ENCODE assay signal across 24 cellular contexts in genomic region chr3:193515884-193516438, GRCh38. TPM values are rescaled to one million over a fixed set of nuclear protein-coding genes. Genes with fewer than 3 reads are reported as not detected.
"Had no signal": no experiment of that assay in that cellular context is flagged by ENCODE, and none has a peak within 500 bp of the region (broad histone marks: within the 10 kb centered on the region; RNA-seq: fewer than 3 reads in every experiment).

No MANE protein-coding gene starts in this region.

- H3K27me3 ChIP-seq: pancreas, right atrium auricular region, right lobe of liver, testis, tibial artery, upper lobe of right lung had no signal

- H3K4me3 Mint-ChIP-seq: mesothelial cell of epicardium; naive thymus-derived CD4-positive, alpha-beta T cell; natural killer cell treated with Interleukin-12 subunit alpha and Interleukin-12 subunit beta and Interleukin-15 and Interleukin-18, amount 100 ng/mL, for 72 hours; stimulated activated memory B cell treated with anti-CD40 and anti-IgM and Interleukin-4, amounts not matched to agents 10 μg/mL and 1 μg/mL and 100 μg/mL, for 72 hours; stimulated activated naive CD8-positive, alpha-beta T cell treated with anti-CD3 and anti-CD28 coated beads, Interleukin-15, amount 100 ng/mL, for 72 hours had no signal

- H3K4me1 ChIP-seq: heart right ventricle, left ventricle myocardium inferior, right atrium auricular region, right lobe of liver, testis, tibial artery, upper lobe of right lung had no signal

- H3K9me3 Mint-ChIP-seq: mesothelial cell of epicardium; natural killer cell treated with Interleukin-12 subunit alpha and Interleukin-12 subunit beta and Interleukin-15 and Interleukin-18, amount 100 ng/mL, for 72 hours; stimulated activated memory B cell treated with anti-CD40 and anti-IgM and Interleukin-4, amounts not matched to agents 10 μg/mL and 1 μg/mL and 100 μg/mL, for 72 hours; stimulated activated naive CD8-positive, alpha-beta T cell treated with anti-CD3 and anti-CD28 coated beads, Interleukin-15, amount 100 ng/mL, for 72 hours had no signal

- H3K27me3 Mint-ChIP-seq: stimulated activated naive CD8-positive, alpha-beta T cell treated with anti-CD3 and anti-CD28 coated beads, Interleukin-15, amount 100 ng/mL, for 72 hours had no signal

- H3K27ac ChIP-seq: heart right ventricle, left ventricle myocardium inferior, pancreas, right atrium auricular region, right lobe of liver, testis, tibial artery, upper lobe of right lung had no signal

- DNase-seq: heart right ventricle; hippocampal formation; kidney; left ventricle myocardium inferior; mesendoderm; naive thymus-derived CD4-positive, alpha-beta T cell; pancreas; right lobe of liver; stimulated activated CD4-positive, alpha-beta T cell treated with anti-CD3 and anti-CD28 coated beads, Interleukin-1b, Interleukin-23, amount 100 ng/mL, for 48 hours; stimulated activated CD4-positive, alpha-beta T cell treated with anti-CD3 and anti-CD28 coated beads, Interleukin-2, amount 100 ng/mL, for 48 hours; stimulated activated CD4-positive, alpha-beta T cell treated with anti-CD3 and anti-CD28 coated beads, Interleukin-4, amount 100 ng/mL, for 4 hours; stimulated activated CD8-positive, alpha-beta memory T cell treated with anti-CD3 and anti-CD28 coated beads, Interleukin-4, amount 100 ng/mL, for 48 hours; stimulated activated naive CD4-positive, alpha-beta T cell treated with Interleukin-2 at 50 U/mL for 16 hours; stimulated activated naive CD8-positive, alpha-beta T cell treated with anti-CD3 and anti-CD28 coated beads, Interleukin-15, amount 100 ng/mL, for 72 hours; testis; tibial artery; trophoblast cell; upper lobe of right lung had no signal

- H3K4me3 ChIP-seq: heart right ventricle, left ventricle myocardium inferior, lung, pancreas, right atrium auricular region, right lobe of liver, smooth muscle cell, testis, tibial artery, upper lobe of right lung had no signal

- H3K27ac Mint-ChIP-seq: mesothelial cell of epicardium; naive thymus-derived CD4-positive, alpha-beta T cell; natural killer cell treated with Interleukin-12 subunit alpha and Interleukin-12 subunit beta and Interleukin-15 and Interleukin-18, amount 100 ng/mL, for 72 hours; stimulated activated memory B cell treated with anti-CD40 and anti-IgM and Interleukin-4, amounts not matched to agents 10 μg/mL and 1 μg/mL and 100 μg/mL, for 72 hours; stimulated activated naive CD8-positive, alpha-beta T cell treated with anti-CD3 and anti-CD28 coated beads, Interleukin-15, amount 100 ng/mL, for 72 hours had no signal

- H3K36me3 Mint-ChIP-seq: mesothelial cell of epicardium; natural killer cell treated with Interleukin-12 subunit alpha and Interleukin-12 subunit beta and Interleukin-15 and Interleukin-18, amount 100 ng/mL, for 72 hours; stimulated activated memory B cell treated with anti-CD40 and anti-IgM and Interleukin-4, amounts not matched to agents 10 μg/mL and 1 μg/mL and 100 μg/mL, for 72 hours had no signal

- H3K4me2 ChIP-seq: smooth muscle cell had no signal

- H3K36me3 ChIP-seq: heart right ventricle, left ventricle myocardium inferior, pancreas, right atrium auricular region, right lobe of liver, tibial artery, upper lobe of right lung had no signal

- ATAC-seq: heart right ventricle; naive thymus-derived CD4-positive, alpha-beta T cell; natural killer cell treated with Interleukin-12 subunit alpha and Interleukin-12 subunit beta and Interleukin-15 and Interleukin-18, amount 100 ng/mL, for 72 hours; right lobe of liver; stimulated activated memory B cell treated with anti-CD40 and anti-IgM and Interleukin-4, amounts not matched to agents 10 μg/mL and 1 μg/mL and 100 μg/mL, for 72 hours; stimulated activated naive CD8-positive, alpha-beta T cell treated with anti-CD3 and anti-CD28 coated beads, Interleukin-15, amount 100 ng/mL, for 72 hours; upper lobe of right lung had no signal

- H3K9me3 ChIP-seq: heart right ventricle, left ventricle myocardium inferior, pancreas, right atrium auricular region, right lobe of liver, testis, tibial artery, upper lobe of right lung had no signal

- H3K4me1 Mint-ChIP-seq: mesothelial cell of epicardium; naive thymus-derived CD4-positive, alpha-beta T cell; stimulated activated memory B cell treated with anti-CD40 and anti-IgM and Interleukin-4, amounts not matched to agents 10 μg/mL and 1 μg/mL and 100 μg/mL, for 72 hours; stimulated activated naive CD8-positive, alpha-beta T cell treated with anti-CD3 and anti-CD28 coated beads, Interleukin-15, amount 100 ng/mL, for 72 hours had no signal

RNA-seq across cellular contexts. Expression of gene ATP13A4, which starts 38.7 kb away (rescaled TPM):
- total RNA-seq: right atrium auricular region had no signal
